In the genomic region with DNA sequence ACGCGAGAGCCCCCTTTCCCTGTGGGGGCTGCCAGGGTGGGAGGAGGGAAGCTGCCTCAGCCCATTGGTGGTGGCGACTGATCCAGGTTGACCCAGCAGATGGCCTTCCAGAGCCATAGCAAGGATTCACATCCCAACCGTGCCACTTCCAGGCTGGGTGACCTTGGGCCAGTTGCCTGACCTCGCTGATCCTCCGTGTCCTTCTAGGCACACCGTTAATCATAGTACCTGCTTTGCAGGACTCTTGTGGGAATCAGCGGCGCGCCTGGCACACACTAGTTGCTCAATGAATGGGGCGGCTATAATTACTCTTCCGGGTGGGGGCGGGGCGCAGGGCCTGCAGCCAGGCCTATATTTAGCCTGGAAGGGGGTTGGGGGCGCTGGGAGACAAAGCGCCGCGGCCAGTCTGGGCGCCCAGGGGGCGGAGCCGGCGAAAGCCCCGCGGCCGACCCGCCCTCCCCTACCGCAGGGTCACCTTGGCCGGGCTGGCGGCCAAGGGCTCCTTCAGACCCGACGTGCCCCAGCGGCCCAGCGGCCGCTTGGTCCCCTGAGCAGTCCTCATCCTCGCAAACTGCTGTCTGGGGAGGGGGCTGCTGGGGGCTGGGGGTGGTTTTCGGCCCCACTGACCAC, we compare ENCODE assay signal across 9 cellular contexts. TPM values are rescaled to one million over a fixed set of nuclear protein-coding genes. Genes with fewer than 3 reads are reported as not detected.
A peak's percentile ranks its signal among the peaks of the same experiment; 100 is the strongest.
DNase-seq lines count a peak whose midpoint lies in the region; ATAC-seq and TF ChIP-seq lines count a peak whose summit lies in the region.
"Had no signal": no experiment of that assay in that cellular context is flagged by ENCODE, and none has a peak within 500 bp of the region (broad histone marks: within the 10 kb centered on the region; RNA-seq: fewer than 3 reads in every experiment).

No MANE protein-coding gene starts in this region.

- CTCF ChIA-PET in T-cell (lab: Charles Lee) = no interaction called here

- H3K36me3 Mint-ChIP-seq in T-cell (no peaks in the 10 kb centered on the region), memory B cell (no peaks in the 10 kb centered on the region)

- POLR2A ChIA-PET in T-cell (lab: Charles Lee) = interaction anchor here in 1 of 2 donors (0.6 kb wide), 1 partner anchor 467 kb away, joined by 4 read pairs; no protein-coding TSS in a partner anchor

- H3K27ac ChIP-seq in duodenal mucosa (ENCODE audit: low read depth, low read length) (peak overlapping the region; percentile 42), stomach (peak overlapping the region; percentile 71 to 91 (median 82))

- no peak for TF ChIP-seq POLR2A in stomach (IDR thresholded peaks at IDR 0.05)

- WGBS in stomach, 5 donors = 4 to 35% (median 7%) methylated on average over 3 to 36 of the region's 36 CpGs

- peak overlapping the region in 2 of 3 donors; percentile 25 to 52 for H3K4me3 Mint-ChIP-seq in T-cell
- H3K4me3 Mint-ChIP-seq in memory B cell = peak overlapping the region; percentile 62

- peaks cover 23% of the 10 kb centered on the region for H3K4me1 ChIP-seq in BE2C
- H3K4me1 ChIP-seq in duodenal mucosa (ENCODE audit: control insufficient read depth in 1 of 2, insufficient read depth in 2 of 2, low read length in 2 of 2) = peaks cover 12% of the 10 kb centered on the region in 2 donors
- peaks cover 42 to 57% (median 44%) of the 10 kb centered on the region in 4 donors for H3K4me1 ChIP-seq in stomach

- no peak overlapping the region for H3K9ac ChIP-seq in duodenal mucosa (ENCODE audit: low read depth in 1 of 2, low read length in 2 of 2)

- TF ChIP-seq CTCF in BE2C (IDR thresholded peaks at IDR 0.05; ENCODE audit: low read depth, low read length) (no peak), HFF-Myc (IDR thresholded peaks at IDR 0.05; ENCODE audit: low read depth, low read length, missing control alignments) (no peak), stomach (IDR thresholded peaks at IDR 0.05) (no peak)

- ATAC-seq in T-cell (replicated peaks in 1 of 4) (peak; percentile 25 to 59 (median 36)), memory B cell (ENCODE audit: low read depth) (peak; percentile 39), GM18867 (IDR thresholded peaks at IDR 0.05; ENCODE audit: unreplicated experiment) (no peak)

- no peaks in the 10 kb centered on the region for H3K9me3 ChIP-seq in BE2C
- no peaks in the 10 kb centered on the region for H3K9me3 ChIP-seq in duodenal mucosa (ENCODE audit: control insufficient read depth in 1 of 2, low read length in 2 of 2)
- no peaks in the 10 kb centered on the region for H3K9me3 ChIP-seq in stomach

- intact Hi-C loops in stomach (cut with DNase I; ENCODE audit: low total_unique reads) = no loop called here

- peak; percentile 63 for DNase-seq in BE2C
- DNase-seq in HFF-Myc (ENCODE audit: extremely low read depth, low read depth) = no peak
- DNase-seq in T-cell = peak in 16 of 34 experiments; percentile 7 to 41 (median 20)
- DNase-seq in memory B cell (ENCODE audit: low spot score in 2 of 2) = peak in 1 of 2 donors; percentile 30
- peak; percentile 88 for DNase-seq in stomach
- no peak for DNase-seq in dedifferentiated amniotic fluid mesenchymal stem cell (ENCODE audit: extremely low spot score)

- peak overlapping the region; percentile 29 for H3K4me3 ChIP-seq in BE2C (ENCODE audit: low read depth, low read length)
- 0 out of 2 replicates have a peak overlapping the region, but pooled peaks have one; percentile 1 for H3K4me3 ChIP-seq in HFF-Myc (replicated peaks; ENCODE audit: low read depth, low read length)
- peak overlapping the region; percentile 40 to 50 for H3K4me3 ChIP-seq in duodenal mucosa (ENCODE audit: low read depth in 1 of 2, low read length in 2 of 2)
- peak overlapping the region; percentile 38 to 42 (median 40) for H3K4me3 ChIP-seq in stomach

- H3K9me3 Mint-ChIP-seq in T-cell = no peaks in the 10 kb centered on the region
- no peaks in the 10 kb centered on the region for H3K9me3 Mint-ChIP-seq in memory B cell

- no peak overlapping the region for H3K27ac Mint-ChIP-seq in T-cell
- no peak overlapping the region for H3K27ac Mint-ChIP-seq in memory B cell

- H3K27me3 ChIP-seq in BE2C (no peaks in the 10 kb centered on the region), duodenal mucosa (ENCODE audit: control insufficient read depth in 1 of 2, insufficient read depth in 2 of 2, low read length in 2 of 2) (no peaks in the 10 kb centered on the region), stomach (no peaks in the 10 kb centered on the region)

- TF ChIP-seq EP300 in stomach (IDR thresholded peaks at IDR 0.05) = no peak

- H3K4me1 Mint-ChIP-seq in T-cell (peaks cover 4 to 7% (median 5%) of the 10 kb centered on the region in 3 donors), memory B cell (peaks cover 8% of the 10 kb centered on the region)

- H3K27me3 Mint-ChIP-seq in T-cell (peaks cover 3 to 21% of the 10 kb centered on the region in 2 donors), memory B cell (peaks cover 2% of the 10 kb centered on the region)

- no peaks in the 10 kb centered on the region for H3K36me3 ChIP-seq in BE2C
- no peaks in the 10 kb centered on the region for H3K36me3 ChIP-seq in duodenal mucosa (ENCODE audit: control insufficient read depth in 1 of 2, insufficient read depth in 2 of 2, low read length in 2 of 2)
- no peaks in the 10 kb centered on the region for H3K36me3 ChIP-seq in stomach

RNA-seq across cellular contexts. Expression of a gene that starts 5.1 kb away (rescaled TPM):
- polyA plus RNA-seq in BE2C (2012; ENCODE audit: insufficient read depth, insufficient read length, low read depth) = 1.8 TPM
- under 1 TPM in 1 of 5 donors, not detected in 4; 0.19 TPM for total RNA-seq in T-cell
- 10 to 100 TPM in 4 of 5 donors, 1 to 10 TPM in 1; 9.9 to 83.5 (median 32.1) TPM for total RNA-seq in stomach
- polyA plus RNA-seq in stomach = 10 to 100 TPM; 11.8 to 32.0 (median 14.2) TPM
- polyA plus RNA-seq: neural cell had no signal

RNA-seq across cellular contexts. Expression of a gene that starts 8.7 kb away (rescaled TPM):
- not detected for polyA plus RNA-seq in BE2C (2012; ENCODE audit: insufficient read depth, insufficient read length, low read depth)
- not detected for total RNA-seq in T-cell
- not detected for total RNA-seq in stomach
- under 1 TPM in 1 of 3 donors, not detected in 2; 0.75 TPM for polyA plus RNA-seq in stomach
- polyA plus RNA-seq: neural cell had no signal

RNA-seq across cellular contexts. Expression of a gene that starts 9.1 kb away (rescaled TPM):
- 0.52 TPM for polyA plus RNA-seq in BE2C (2012; ENCODE audit: insufficient read depth, insufficient read length, low read depth)
- total RNA-seq in T-cell = not detected
- 10 to 100 TPM in 1 of 5 donors, 1 to 10 TPM in 1, under 1 TPM in 1, not detected in 2; 0.55 to 16.1 (median 5.1) TPM for total RNA-seq in stomach
- polyA plus RNA-seq in stomach = 1 to 10 TPM; 2.7 to 6.0 (median 3.9) TPM
- polyA plus RNA-seq: neural cell had no signal

RNA-seq across cellular contexts. Expression of a gene that starts 30.9 kb away (rescaled TPM):
- polyA plus RNA-seq in BE2C (2012; ENCODE audit: insufficient read depth, insufficient read length, low read depth) = not detected
- total RNA-seq in T-cell = not detected
- under 1 TPM in 1 of 5 donors, not detected in 4; 0.92 TPM for total RNA-seq in stomach
- under 1 TPM; 0.19 to 0.60 (median 0.31) TPM for polyA plus RNA-seq in stomach
- polyA plus RNA-seq: neural cell had no signal

RNA-seq across cellular contexts. Expression of a gene that starts 36.8 kb away (rescaled TPM):
- 73.4 TPM for polyA plus RNA-seq in BE2C (2012; ENCODE audit: insufficient read depth, insufficient read length, low read depth)
- 10 to 100 TPM; 66.6 to 82.6 (median 78.3) TPM for total RNA-seq in T-cell
- 100 to 1,000 TPM in 1 of 5 donors, 10 to 100 TPM in 4; 13.0 to 136 (median 65.9) TPM for total RNA-seq in stomach
- polyA plus RNA-seq in stomach = 10 to 100 TPM; 40.7 to 46.3 (median 44.2) TPM

Comparison
In these comparisons a context has a peak if more than half of its experiments do, and no peak if none do; other contexts are left out.
1. DNase-seq: peak in BE2C (single experiment) and stomach (single experiment); none in HFF-Myc (single experiment) and dedifferentiated amniotic fluid mesenchymal stem cell (single experiment).
2. RNA of a gene that starts 5.1 kb away (total RNA-seq): 9.9 to 83.5 TPM in stomach; 0.19 TPM in T-cell; every median in the first group is over 4 times any median in the second.
3. Peak in every context shown above with its lines, with median percentiles within 50 percentile points of each other: H3K4me3 ChIP-seq.